8 cellular contexts compared by ENCODE assay signal in the genomic region with DNA sequence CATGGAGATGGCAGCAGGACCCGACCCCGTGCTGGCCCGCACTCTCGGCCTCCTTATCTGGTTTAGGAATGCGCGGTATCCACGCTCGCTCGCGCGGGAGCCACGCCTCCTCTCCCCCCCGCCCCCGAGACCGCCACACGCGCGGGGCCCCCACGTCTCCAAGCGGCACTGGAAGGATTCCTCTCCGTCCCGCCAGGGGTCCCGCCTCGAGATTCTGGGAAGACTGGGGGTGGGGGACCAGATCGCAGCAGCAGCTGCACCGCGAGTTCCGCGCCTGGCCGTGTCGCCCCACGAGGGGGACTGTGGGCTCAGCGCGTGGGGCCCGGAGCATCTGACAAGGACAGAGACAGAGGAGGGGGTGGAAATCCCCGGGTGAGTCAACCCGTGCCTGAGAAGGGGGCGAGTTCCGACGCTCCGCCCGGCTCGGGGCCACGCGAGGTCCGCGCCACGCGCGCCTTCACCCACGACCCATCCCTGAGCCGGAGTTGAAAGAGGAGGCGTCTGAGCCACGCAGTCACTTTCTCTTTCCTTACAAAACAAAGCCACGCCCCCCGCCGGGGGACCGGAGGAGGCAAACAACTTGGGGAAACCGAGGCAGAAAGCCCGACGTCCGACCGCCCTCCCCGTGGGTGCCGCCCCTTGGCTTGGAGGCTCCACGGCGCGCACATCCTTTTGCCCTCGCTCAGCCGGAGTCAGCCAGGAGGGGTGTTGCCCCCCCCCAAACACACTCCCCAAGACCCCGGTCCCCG.
DNase-seq lines count a peak whose midpoint lies in the region; TF ChIP-seq lines count a peak whose summit lies in the region.

No MANE protein-coding gene starts in this region.

- DNase-seq in AG04449 (ENCODE audit: low read depth, low spot score): no peak
- DNase-seq in T-helper 22 cell (ENCODE audit: low read depth): peak; percentile 78
- no peak for DNase-seq in brain microvascular endothelial cell
- peak; percentile 81 for DNase-seq in left kidney (ENCODE audit: low read depth, low spot score)
- DNase-seq in stimulated activated CD4-positive, alpha-beta T cell treated with anti-CD3 and anti-CD28 coated beads, Interleukin-2, amount 100 ng/mL, for 4 hours (ENCODE audit: low read depth): peak; percentile 80
- no peak for DNase-seq in 8988T
- DNase-seq in NAMALWA (ENCODE audit: low spot score): no peak

- in situ Hi-C loops in brain microvascular endothelial cell (cut with HindIII; ENCODE audit: low pct_ligation_motif_present, low sequenced_read_pairs): no loop called here

- H3K4me3 ChIP-seq in AG04449 (ENCODE audit: low read depth, low read length): peak overlapping the region; percentile 81
- peak overlapping the region; percentile 78 for H3K4me3 ChIP-seq in HEK293 (ENCODE audit: low read depth, low read length)
- peak overlapping the region; percentile 74 for H3K4me3 ChIP-seq in brain microvascular endothelial cell (ENCODE audit: low read depth, low read length)

- no peaks in the 10 kb centered on the region for H3K36me3 ChIP-seq in HEK293 (ENCODE audit: control insufficient read depth in 2 of 2, insufficient read depth in 1 of 2, low read length in 2 of 2)
- no peaks in the 10 kb centered on the region for H3K36me3 ChIP-seq in brain microvascular endothelial cell (replicated peaks)

- POLR2A ChIA-PET in AG04449 (lab: Yijun Ruan, JAX) (interaction anchor here (0.6 kb wide), 1 partner anchor 75 kb away, joined by 3 read pairs; no protein-coding TSS in a partner anchor), HEK293 (lab: Yijun Ruan, JAX) (interaction anchor here (1.0 to 1.3 kb wide), 3 partner anchors 10 to 403 kb away, joined by 3 read pairs; a partner anchor contains a TSS)

- CTCF ChIA-PET in AG04449 (lab: Yijun Ruan, JAX): interaction anchor here (0.6 to 2.1 kb wide), 4 partner anchors 11 to 85 kb away, joined by 3 to 17 read pairs (median 5); a partner anchor contains a TSS
- CTCF ChIA-PET in HEK293 (lab: Yijun Ruan, JAX): interaction anchor here (0.6 to 0.7 kb wide), 2 partner anchors 43 to 53 kb away, joined by 3 to 5 read pairs; no protein-coding TSS in a partner anchor

- no peaks in the 10 kb centered on the region for H3K27me3 ChIP-seq in brain microvascular endothelial cell (replicated peaks)

- H3K4me1 ChIP-seq in HEK293 (ENCODE audit: control insufficient read depth, insufficient read depth, low read length): no peaks in the 10 kb centered on the region

- H3K9me3 ChIP-seq in HEK293 (ENCODE audit: control insufficient read depth, insufficient read depth, low read depth, low read length): no peaks in the 10 kb centered on the region

- TF ChIP-seq CTCF in AG04449 (IDR thresholded peaks at IDR 0.05; ENCODE audit: insufficient read depth, low read length, missing control alignments) (no peak), HEK293 (tag by site-specific recombination; IDR thresholded peaks at IDR 0.05) (peak; percentile 37), brain microvascular endothelial cell (IDR thresholded peaks at IDR 0.05; ENCODE audit: low read depth, low read length, missing control alignments) (peak; percentile 21)

- H3K27ac ChIP-seq in HEK293 (ENCODE audit: extremely low read depth, low read depth, low read length) (peak overlapping the region; percentile 74; the same call in 1 of the 2 replicates), brain microvascular endothelial cell (peak overlapping the region; percentile 65)

TF ChIP-seq in HEK293, 187 proteins besides CTCF, POLR2A, EP300 and RAD21 (continues in another document):
- no peak for TF ChIP-seq YY2 (tag by site-specific recombination; IDR thresholded peaks at IDR 0.05)
- no peak for TF ChIP-seq KLF7 (tag by site-specific recombination; IDR thresholded peaks at IDR 0.05; ENCODE audit: borderline replicate concordance)
- no peak for TF ChIP-seq TRIM28 (IDR thresholded peaks at IDR 0.05; ENCODE audit: borderline replicate concordance, low read length)
- TF ChIP-seq ZNF202 (tag by site-specific recombination; IDR thresholded peaks at IDR 0.05; ENCODE audit: borderline replicate concordance): no peak
- no peak for TF ChIP-seq GLI4 (tag by site-specific recombination; IDR thresholded peaks at IDR 0.05)
- peak; percentile 51; the same call in 1 of the 2 replicates for TF ChIP-seq KLF9 (tag by site-specific recombination; IDR thresholded peaks at IDR 0.05; ENCODE audit: low read depth)
- TF ChIP-seq ZNF530 (tag by site-specific recombination; IDR thresholded peaks at IDR 0.05; ENCODE audit: low read depth): no peak
- no peak for TF ChIP-seq HOXD13 (CRISPR knock-in tag; IDR thresholded peaks at IDR 0.05; ENCODE audit: borderline replicate concordance)
- TF ChIP-seq, protein P1, sequence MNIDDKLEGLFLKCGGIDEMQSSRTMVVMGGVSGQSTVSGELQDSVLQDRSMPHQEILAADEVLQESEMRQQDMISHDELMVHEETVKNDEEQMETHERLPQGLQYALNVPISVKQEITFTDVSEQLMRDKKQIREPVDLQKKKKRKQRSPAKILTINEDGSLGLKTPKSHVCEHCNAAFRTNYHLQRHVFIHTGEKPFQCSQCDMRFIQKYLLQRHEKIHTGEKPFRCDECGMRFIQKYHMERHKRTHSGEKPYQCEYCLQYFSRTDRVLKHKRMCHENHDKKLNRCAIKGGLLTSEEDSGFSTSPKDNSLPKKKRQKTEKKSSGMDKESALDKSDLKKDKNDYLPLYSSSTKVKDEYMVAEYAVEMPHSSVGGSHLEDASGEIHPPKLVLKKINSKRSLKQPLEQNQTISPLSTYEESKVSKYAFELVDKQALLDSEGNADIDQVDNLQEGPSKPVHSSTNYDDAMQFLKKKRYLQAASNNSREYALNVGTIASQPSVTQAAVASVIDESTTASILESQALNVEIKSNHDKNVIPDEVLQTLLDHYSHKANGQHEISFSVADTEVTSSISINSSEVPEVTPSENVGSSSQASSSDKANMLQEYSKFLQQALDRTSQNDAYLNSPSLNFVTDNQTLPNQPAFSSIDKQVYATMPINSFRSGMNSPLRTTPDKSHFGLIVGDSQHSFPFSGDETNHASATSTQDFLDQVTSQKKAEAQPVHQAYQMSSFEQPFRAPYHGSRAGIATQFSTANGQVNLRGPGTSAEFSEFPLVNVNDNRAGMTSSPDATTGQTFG (tag by site-specific recombination; IDR thresholded peaks at IDR 0.05; ENCODE audit: borderline replicate concordance): no peak
- TF ChIP-seq, protein P2, sequence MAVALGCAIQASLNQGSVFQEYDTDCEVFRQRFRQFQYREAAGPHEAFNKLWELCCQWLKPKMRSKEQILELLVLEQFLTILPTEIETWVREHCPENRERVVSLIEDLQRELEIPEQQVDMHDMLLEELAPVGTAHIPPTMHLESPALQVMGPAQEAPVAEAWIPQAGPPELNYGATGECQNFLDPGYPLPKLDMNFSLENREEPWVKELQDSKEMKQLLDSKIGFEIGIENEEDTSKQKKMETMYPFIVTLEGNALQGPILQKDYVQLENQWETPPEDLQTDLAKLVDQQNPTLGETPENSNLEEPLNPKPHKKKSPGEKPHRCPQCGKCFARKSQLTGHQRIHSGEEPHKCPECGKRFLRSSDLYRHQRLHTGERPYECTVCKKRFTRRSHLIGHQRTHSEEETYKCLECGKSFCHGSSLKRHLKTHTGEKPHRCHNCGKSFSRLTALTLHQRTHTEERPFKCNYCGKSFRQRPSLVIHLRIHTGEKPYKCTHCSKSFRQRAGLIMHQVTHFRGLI (tag by site-specific recombination; IDR thresholded peaks at IDR 0.05): peak; percentile 81
- no peak for TF ChIP-seq HOXC10 (CRISPR knock-in tag; IDR thresholded peaks at IDR 0.05)
- TF ChIP-seq GLIS1 (tag by site-specific recombination; IDR thresholded peaks at IDR 0.05): peak; percentile 15; the same call in 1 of the 2 replicates
- no peak for TF ChIP-seq SCRT2 (tag by site-specific recombination; IDR thresholded peaks at IDR 0.05)
- TF ChIP-seq ZNF274 (IDR thresholded peaks at IDR 0.05; ENCODE audit: low read length): no peak
- TF ChIP-seq ZNF274 (tag by site-specific recombination; IDR thresholded peaks at IDR 0.05; ENCODE audit: borderline replicate concordance): no peak
- TF ChIP-seq ZNF2 (tag by site-specific recombination; IDR thresholded peaks at IDR 0.05): no peak
- TF ChIP-seq KLF10 (tag by site-specific recombination; IDR thresholded peaks at IDR 0.05): peak; percentile 40; the same call in 1 of the 2 replicates
- peak; percentile 9; the same call in 1 of the 2 replicates for TF ChIP-seq ZIC2 (tag by site-specific recombination; IDR thresholded peaks at IDR 0.05)
- TF ChIP-seq, protein P3, sequence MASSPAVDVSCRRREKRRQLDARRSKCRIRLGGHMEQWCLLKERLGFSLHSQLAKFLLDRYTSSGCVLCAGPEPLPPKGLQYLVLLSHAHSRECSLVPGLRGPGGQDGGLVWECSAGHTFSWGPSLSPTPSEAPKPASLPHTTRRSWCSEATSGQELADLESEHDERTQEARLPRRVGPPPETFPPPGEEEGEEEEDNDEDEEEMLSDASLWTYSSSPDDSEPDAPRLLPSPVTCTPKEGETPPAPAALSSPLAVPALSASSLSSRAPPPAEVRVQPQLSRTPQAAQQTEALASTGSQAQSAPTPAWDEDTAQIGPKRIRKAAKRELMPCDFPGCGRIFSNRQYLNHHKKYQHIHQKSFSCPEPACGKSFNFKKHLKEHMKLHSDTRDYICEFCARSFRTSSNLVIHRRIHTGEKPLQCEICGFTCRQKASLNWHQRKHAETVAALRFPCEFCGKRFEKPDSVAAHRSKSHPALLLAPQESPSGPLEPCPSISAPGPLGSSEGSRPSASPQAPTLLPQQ (tag by site-specific recombination; IDR thresholded peaks at IDR 0.05): no peak
- TF ChIP-seq ZNF394 (tag by site-specific recombination; IDR thresholded peaks at IDR 0.05; ENCODE audit: borderline replicate concordance): no peak
- TF ChIP-seq ZNF664 (tag by site-specific recombination; IDR thresholded peaks at IDR 0.05): no peak
- TF ChIP-seq ZFHX2 (tag by site-specific recombination; conservative IDR thresholded peaks at IDR 0.05): peak; percentile 78
- TF ChIP-seq, protein P4, sequence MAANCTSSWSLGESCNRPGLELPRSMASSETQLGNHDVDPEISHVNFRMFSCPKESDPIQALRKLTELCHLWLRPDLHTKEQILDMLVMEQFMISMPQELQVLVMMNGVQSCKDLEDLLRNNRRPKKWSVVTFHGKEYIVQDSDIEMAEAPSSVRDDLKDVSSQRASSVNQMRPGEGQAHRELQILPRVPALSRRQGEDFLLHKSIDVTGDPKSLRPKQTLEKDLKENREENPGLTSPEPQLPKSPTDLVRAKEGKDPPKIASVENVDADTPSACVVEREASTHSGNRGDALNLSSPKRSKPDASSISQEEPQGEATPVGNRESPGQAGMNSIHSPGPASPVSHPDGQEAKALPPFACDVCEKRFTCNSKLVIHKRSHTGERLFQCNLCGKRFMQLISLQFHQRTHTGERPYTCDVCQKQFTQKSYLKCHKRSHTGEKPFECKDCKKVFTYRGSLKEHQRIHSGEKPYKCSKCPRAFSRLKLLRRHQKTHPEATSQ (tag by site-specific recombination; IDR thresholded peaks at IDR 0.05): no peak
- no peak for TF ChIP-seq ZNF146 (tag by site-specific recombination; IDR thresholded peaks at IDR 0.05)
- no peak for TF ChIP-seq ZNF366 (tag by site-specific recombination; conservative IDR thresholded peaks at IDR 0.05)

Comparison
In these comparisons a context has a peak if more than half of its experiments do, and no peak if none do; other contexts are left out.
1. DNase-seq: peak in T-helper 22 cell (single experiment), left kidney (single experiment) and stimulated activated CD4-positive, alpha-beta T cell treated with anti-CD3 and anti-CD28 coated beads, Interleukin-2, amount 100 ng/mL, for 4 hours (single experiment); none in AG04449 (single experiment), brain microvascular endothelial cell (single experiment), 8988T (single experiment) and NAMALWA (single experiment).
2. Peak in every context shown above with its lines, with median percentiles within 50 percentile points of each other: H3K4me3 ChIP-seq.